In genomic region chr17:68379150-68379510, GRCh38 we compare ENCODE assay signal across 14 cellular contexts.
DNase-seq lines count a peak whose midpoint lies in the region; ATAC-seq, FAIRE-seq and TF ChIP-seq lines count a peak whose summit lies in the region.
"Had no signal": no experiment of that assay in that cellular context is flagged by ENCODE, and none has a peak within 500 bp of the region (broad histone marks: within the 10 kb centered on the region; RNA-seq: fewer than 3 reads in every experiment).

No MANE protein-coding gene starts in this region.

- POLR2A ChIA-PET in PC-9 (lab: Charles Lee; ENCODE audit: unreplicated experiment) = no interaction called here
- POLR2A ChIA-PET in H1 (lab: Charles Lee; ENCODE audit: partially characterized antibody) = no interaction called here

- no peak overlapping the region for H3K18ac ChIP-seq in H1 (ENCODE audit: extremely low read depth, low read length)

- TF ChIP-seq EP300 in H1 (IDR thresholded peaks at IDR 0.05; ENCODE audit: borderline replicate concordance in 1 of 2, low read depth in 2 of 2, low read length in 2 of 2) = no peak

- no peak for FAIRE-seq in H1 (lab: Jason Lieb, UNC)

- no peak for TF ChIP-seq POLR2A in H1 (IDR thresholded peaks at IDR 0.05; ENCODE audit: control extremely low read depth in 1 of 2, low read depth in 2 of 2, low read length in 2 of 2)

- H2BK20ac ChIP-seq in H1 (ENCODE audit: low read length) = no peak overlapping the region

- 92% methylated on average over 3 of the region's 4 CpGs; no CpG with 5 or more reads in 1 of the 2 experiments for WGBS in H1 (ENCODE audit: extremely low coverage in 1 of 2, insufficient coverage in 1 of 2, insufficient read length in 1 of 2, insufficient replicate concordance in 2 of 2, low coverage in 1 of 2, low lambda C conversion rate in 2 of 2, missing lambda C conversion rate in 1 of 2), 2 experiments
- 94% methylated on average over 4 of the region's 4 CpGs for WGBS in thymus

- H3K9me3 ChIP-seq in PC-9 (ENCODE audit: insufficient read depth, low read depth) (no peaks in the 10 kb centered on the region), H1 (ENCODE audit: insufficient read depth in 2 of 2, low read depth in 1 of 2, low read length in 1 of 2) (no peaks in the 10 kb centered on the region), osteoblast (ENCODE audit: low read depth, low read length) (no peaks in the 10 kb centered on the region), thymus (ENCODE audit: control insufficient read depth) (no peaks in the 10 kb centered on the region)

- ATAC-seq in GM18867 (IDR thresholded peaks at IDR 0.05; ENCODE audit: unreplicated experiment) = no peak

- H3K4me2 ChIP-seq in PC-9 = peak overlapping the region; percentile 76
- peak overlapping the region; percentile 38 to 43; a peak in 2 of 4 replicates for H3K4me2 ChIP-seq in H1 (ENCODE audit: insufficient read depth in 1 of 2, low read depth in 2 of 2, low read length in 2 of 2)
- peak overlapping the region; percentile 74 for H3K4me2 ChIP-seq in osteoblast (ENCODE audit: insufficient read depth, low read length)

- H2BK12ac ChIP-seq in H1 (ENCODE audit: low read depth, low read length) = 0 out of 2 replicates have a peak overlapping the region, but pooled peaks have one; percentile 3

- no peak for TF ChIP-seq RAD21 in H1 (IDR thresholded peaks at IDR 0.05 in 1 of 2, conservative IDR thresholded peaks at IDR 0.05 in 1 of 2; ENCODE audit: low read depth in 2 of 2, low read length in 2 of 2)

- no peak overlapping the region for H4K8ac ChIP-seq in H1 (ENCODE audit: extremely low read depth, insufficient read depth, low read length)

- H2AFZ ChIP-seq in PC-9 (no peak overlapping the region), H1 (ENCODE audit: low read length) (no peak overlapping the region), osteoblast (ENCODE audit: low read length) (no peak overlapping the region)

- H3K36me3 ChIP-seq in PC-9 (ENCODE audit: low read depth) (no peaks in the 10 kb centered on the region), H1 (ENCODE audit: control insufficient read depth in 2 of 4, insufficient read depth in 4 of 4, low read length in 3 of 4) (no peaks in the 10 kb centered on the region), osteoblast (ENCODE audit: insufficient read depth, low read length) (no peaks in the 10 kb centered on the region), thymus (ENCODE audit: control insufficient read depth, insufficient read depth) (no peaks in the 10 kb centered on the region)

- TF ChIP-seq CTCF in PC-9 (conservative IDR thresholded peaks at IDR 0.05) = no peak
- no peak for TF ChIP-seq CTCF in H1 (IDR thresholded peaks at IDR 0.05; ENCODE audit: control extremely low read depth in 1 of 3, insufficient read depth in 1 of 3, low read depth in 1 of 3, low read length in 3 of 3)
- TF ChIP-seq CTCF in osteoblast (IDR thresholded peaks at IDR 0.05; ENCODE audit: extremely low read depth, low read depth, low read length) = no peak

- no peaks in the 10 kb centered on the region for H3K23me2 ChIP-seq in H1 (ENCODE audit: low read depth, low read length)

- no peak overlapping the region for H4K5ac ChIP-seq in H1 (ENCODE audit: insufficient read length, low read depth, low read length)

- no peaks in the 10 kb centered on the region for H3K9me2 ChIP-seq in PC-9 (ENCODE audit: insufficient read depth)

- H3K4me1 ChIP-seq in PC-9 (replicated peaks; ENCODE audit: insufficient read depth) (peaks cover 63% of the 10 kb centered on the region), H1 (replicated peaks in 1 of 4; ENCODE audit: control insufficient read depth in 3 of 4, insufficient read depth in 4 of 4, low read length in 3 of 4) (peaks cover 7 to 16% (median 12%) of the 10 kb centered on the region in 4 experiments), osteoblast (ENCODE audit: insufficient read depth, low read length) (peaks cover 64% of the 10 kb centered on the region), thymus (ENCODE audit: control insufficient read depth, insufficient read depth, low read length) (peaks cover 8% of the 10 kb centered on the region)

- H3K14ac ChIP-seq in H1 (ENCODE audit: insufficient read length) = no peak overlapping the region

- H3K27me3 ChIP-seq in PC-9 (ENCODE audit: insufficient read depth, low read depth) = no peaks in the 10 kb centered on the region
- no peaks in the 10 kb centered on the region for H3K27me3 ChIP-seq in H1 (replicated peaks in 1 of 4; ENCODE audit: control insufficient read depth in 3 of 4, extremely low read depth in 1 of 4, insufficient read depth in 3 of 4, low read length in 3 of 4)
- H3K27me3 ChIP-seq in osteoblast (ENCODE audit: insufficient read depth, low read length) = no peaks in the 10 kb centered on the region
- H3K27me3 ChIP-seq in thymus (ENCODE audit: control insufficient read depth, insufficient read depth) = no peaks in the 10 kb centered on the region

- H2AK5ac ChIP-seq in H1 (ENCODE audit: low read depth, low read length) = no peak overlapping the region

- H2BK120ac ChIP-seq in H1 (replicated peaks; ENCODE audit: low read depth, low read length) = no peak overlapping the region

- H3K4me3 ChIP-seq in PC-9 = no peak overlapping the region; the same call in 1 of the 2 replicates
- H3K4me3 ChIP-seq in H1 (ENCODE audit: extremely low read depth in 1 of 4, insufficient read depth in 2 of 4, low read depth in 3 of 4, low read length in 4 of 4) = no peak overlapping the region
- no peak overlapping the region for H3K4me3 ChIP-seq in osteoblast (ENCODE audit: insufficient read depth, low read length)
- no peak overlapping the region for H3K4me3 ChIP-seq in thymus (ENCODE audit: low read length)

- no peak overlapping the region for H3K23ac ChIP-seq in H1 (ENCODE audit: insufficient read length)

- H2BK5ac ChIP-seq in H1 (ENCODE audit: low read depth, low read length) = 0 out of 2 replicates have a peak overlapping the region, but pooled peaks have one; percentile 61

- peak overlapping the region; percentile 87 for H3K27ac ChIP-seq in PC-9
- no peak overlapping the region for H3K27ac ChIP-seq in H1 (ENCODE audit: low read depth, low read length)
- H3K27ac ChIP-seq in osteoblast (ENCODE audit: low read depth, low read length) = peak overlapping the region; percentile 100
- H3K27ac ChIP-seq in thymus (ENCODE audit: low read depth) = peak overlapping the region; percentile 25

- BruUV-seq in PC-9 (replicated peaks; lab: Mats Ljungman, UMichigan) = no TSS peak

- no peak overlapping the region for H2BK15ac ChIP-seq in H1 (ENCODE audit: low read length)

- no peaks in the 10 kb centered on the region for H3K79me2 ChIP-seq in PC-9 (ENCODE audit: low read depth)
- H3K79me2 ChIP-seq in H1 (ENCODE audit: control insufficient read depth in 1 of 2, insufficient read depth in 2 of 2, low read length in 2 of 2) = no peaks in the 10 kb centered on the region
- no peaks in the 10 kb centered on the region for H3K79me2 ChIP-seq in osteoblast (ENCODE audit: insufficient read depth, low read length)

- H3K9ac ChIP-seq in H1 (replicated peaks in 1 of 4; ENCODE audit: extremely low read depth in 1 of 4, low read depth in 3 of 4, low read length in 3 of 4) = no peak overlapping the region

- no peak for DNase-seq in PC-9
- DNase-seq in H1 (ENCODE audit: low read depth in 1 of 2, low spot score in 2 of 2) = no peak
- DNase-seq in osteoblast (ENCODE audit: insufficient read length, low spot score, missing footprints) = no peak
- DNase-seq in RKO (ENCODE audit: low spot score) = no peak
- DNase-seq in stimulated activated CD4-positive, alpha-beta T cell treated with anti-CD3 and anti-CD28 coated beads, Interleukin-2, amount 100 ng/mL, for 24 hours = no peak
- DNase-seq in activated effector memory CD4-positive, alpha-beta T cell treated with Interleukin-2 at 50 U/mL for 16 hours = no peak
- DNase-seq: activated CD4-positive, alpha-beta T cell treated with anti-CD3 and anti-CD28 coated beads, Interleukin-2, amount 10 ng/mL, durations not matched to agents 7 days and 5 days; activated T-cell treated with anti-CD3 and anti-CD28 coated beads, Interleukin-2, amount 50 U/mL, for 48 hours; GDM1; head of caudate nucleus; occipital lobe; stimulated activated CD4-positive, alpha-beta T cell treated with anti-CD3 and anti-CD28 coated beads, Interleukin-2, amount 100 ng/mL, for 48 hours had no signal

- no peak overlapping the region for H4K91ac ChIP-seq in H1 (replicated peaks; ENCODE audit: insufficient read length, low read length)

- H4K20me1 ChIP-seq in PC-9 (ENCODE audit: insufficient read depth) (no peaks in the 10 kb centered on the region), H1 (replicated peaks in 1 of 2; ENCODE audit: control insufficient read depth in 1 of 2, insufficient read depth in 2 of 2, low read length in 2 of 2) (no peaks in the 10 kb centered on the region), osteoblast (ENCODE audit: insufficient read depth, low read length) (no peaks in the 10 kb centered on the region)

- no peak overlapping the region for H3K56ac ChIP-seq in H1 (replicated peaks; ENCODE audit: insufficient read length, low read depth, low read length)

- intact Hi-C loops in PC-9 (cut with micrococcal nuclease; ENCODE audit: unreplicated experiment) = loop anchor here (2.0 to 5.0 kb wide), 2 partner anchors 24 to 87 kb away; partner anchors contain the start of genes ARSG and SLC16A6

- no peak overlapping the region for H3K4ac ChIP-seq in H1 (replicated peaks; ENCODE audit: insufficient read length, low read depth, low read length)

- CTCF ChIA-PET in PC-9 (lab: Charles Lee) (no interaction called here), H1 (lab: Charles Lee; ENCODE audit: partially characterized antibody) (interaction anchor here (0.7 kb wide), 1 partner anchor 77 kb away, joined by 4 read pairs; no protein-coding TSS in a partner anchor)

- H3F3A ChIP-seq in PC-9 (ENCODE audit: insufficient read depth, low read depth) = peaks cover 56% of the 10 kb centered on the region

- no peaks in the 10 kb centered on the region for H3K79me1 ChIP-seq in H1 (ENCODE audit: low read depth, low read length)

TF ChIP-seq in H1, 55 proteins besides CTCF, POLR2A, EP300 and RAD21 (continues in another document):
- no peak for TF ChIP-seq SP4 (IDR thresholded peaks at IDR 0.05; ENCODE audit: low read length)
- no peak for TF ChIP-seq TAF1 (IDR thresholded peaks at IDR 0.05; ENCODE audit: low read depth, low read length)
- no peak for TF ChIP-seq CEBPB (IDR thresholded peaks at IDR 0.05; ENCODE audit: low read depth, low read length)
- no peak for TF ChIP-seq USF2 (IDR thresholded peaks at IDR 0.05; ENCODE audit: low read length)
- TF ChIP-seq CBX8 (IDR thresholded peaks at IDR 0.05; ENCODE audit: borderline replicate concordance, low read depth, low read length) = no peak
